Comparison of ENCODE assay signal across 10 cellular contexts in the genomic region with DNA sequence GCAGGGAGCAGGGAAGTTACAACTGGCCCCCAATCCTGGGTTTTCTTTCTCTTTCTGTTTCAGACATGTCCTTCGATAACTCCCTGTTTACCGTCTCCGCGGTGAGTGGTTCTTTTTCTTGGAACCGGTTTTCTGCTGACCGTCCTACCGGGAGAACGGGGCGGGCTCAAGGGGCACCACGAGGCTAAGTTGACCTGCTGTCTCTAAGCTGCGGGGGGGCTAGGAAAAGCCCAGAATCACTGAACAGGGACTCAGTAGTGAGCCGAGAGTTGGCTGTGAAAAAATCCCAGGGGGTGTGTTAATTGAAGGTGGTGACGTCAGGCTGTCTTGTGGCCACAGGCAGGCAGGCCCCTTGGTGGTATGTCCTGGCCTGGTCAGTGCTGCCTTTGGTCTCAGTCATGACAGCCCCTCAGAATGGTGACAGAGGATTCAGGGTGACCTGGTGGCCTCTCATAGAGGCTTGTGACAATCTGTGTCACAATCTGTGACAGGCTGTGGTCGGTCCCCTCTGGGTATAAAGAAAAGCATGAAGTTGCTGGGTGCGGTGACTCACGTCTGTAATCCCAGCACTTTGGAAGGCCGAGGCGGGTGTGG. TPM values are rescaled to one million over a fixed set of nuclear protein-coding genes. Genes with fewer than 3 reads are reported as not detected.
DNase-seq lines count a peak whose midpoint lies in the region; ATAC-seq, FAIRE-seq and TF ChIP-seq lines count a peak whose summit lies in the region.
"Had no signal": no experiment of that assay in that cellular context is flagged by ENCODE, and none has a peak within 500 bp of the region (broad histone marks: within the 10 kb centered on the region; RNA-seq: fewer than 3 reads in every experiment).

No MANE protein-coding gene starts in this region.

- no peaks in the 10 kb centered on the region for H3K27me3 ChIP-seq in testis

- POLR2A ChIA-PET in activated CD4-positive, alpha-beta T cell treated with anti-CD3 and anti-CD28 coated beads for 36 hours (lab: Charles Lee), result interaction anchor here (1.7 kb wide), 1 partner anchor 27 kb away, joined by 8 read pairs; a partner anchor contains a TSS

- peaks cover 14% of the 10 kb centered on the region for H3K4me1 Mint-ChIP-seq in activated T-helper 2 cell treated with anti-CD3 and anti-CD28 coated beads, Interferon-gamma antibody, Interleukin-2, Interleukin-4, amounts not matched to agents 10 μg/mL and 5 μg/mL and 100 μg/mL, durations not matched to agents 14 hours and 24 hours and 36 hours (ENCODE audit: low read depth)
- H3K4me1 Mint-ChIP-seq in endothelial cell (ENCODE audit: unreplicated experiment), result peaks cover 4% of the 10 kb centered on the region
- peaks cover 13% of the 10 kb centered on the region for H3K4me1 Mint-ChIP-seq in activated CD4-positive, alpha-beta T cell treated with anti-CD3 and anti-CD28 coated beads for 36 hours

- TF ChIP-seq POLR2A in testis (IDR thresholded peaks at IDR 0.05), result no peak

- no peak overlapping the region for H3K4me3 Mint-ChIP-seq in activated T-helper 2 cell treated with anti-CD3 and anti-CD28 coated beads, Interferon-gamma antibody, Interleukin-2, Interleukin-4, amounts not matched to agents 10 μg/mL and 5 μg/mL and 100 μg/mL, durations not matched to agents 14 hours and 24 hours and 36 hours (ENCODE audit: low read depth)
- no peak overlapping the region for H3K4me3 Mint-ChIP-seq in endothelial cell (ENCODE audit: unreplicated experiment)
- no peak overlapping the region for H3K4me3 Mint-ChIP-seq in activated CD4-positive, alpha-beta T cell treated with anti-CD3 and anti-CD28 coated beads for 36 hours

- H3K9me3 Mint-ChIP-seq in activated T-helper 2 cell treated with anti-CD3 and anti-CD28 coated beads, Interferon-gamma antibody, Interleukin-2, Interleukin-4, amounts not matched to agents 10 μg/mL and 5 μg/mL and 100 μg/mL, durations not matched to agents 14 hours and 24 hours and 36 hours, result no peaks in the 10 kb centered on the region
- H3K9me3 Mint-ChIP-seq in endothelial cell (ENCODE audit: unreplicated experiment), result no peaks in the 10 kb centered on the region
- H3K9me3 Mint-ChIP-seq in activated CD4-positive, alpha-beta T cell treated with anti-CD3 and anti-CD28 coated beads for 36 hours (ENCODE audit: low read depth), result no peaks in the 10 kb centered on the region

- no peaks in the 10 kb centered on the region for H3K9me3 ChIP-seq in kidney (ENCODE audit: control insufficient read depth in 1 of 2, low read length in 2 of 2)
- H3K9me3 ChIP-seq in testis, result no peaks in the 10 kb centered on the region

- no peaks in the 10 kb centered on the region for H3K27me3 Mint-ChIP-seq in activated T-helper 2 cell treated with anti-CD3 and anti-CD28 coated beads, Interferon-gamma antibody, Interleukin-2, Interleukin-4, amounts not matched to agents 10 μg/mL and 5 μg/mL and 100 μg/mL, durations not matched to agents 14 hours and 24 hours and 36 hours (ENCODE audit: low read depth)
- H3K27me3 Mint-ChIP-seq in endothelial cell (ENCODE audit: unreplicated experiment), result peaks cover 7% of the 10 kb centered on the region
- no peaks in the 10 kb centered on the region for H3K27me3 Mint-ChIP-seq in activated CD4-positive, alpha-beta T cell treated with anti-CD3 and anti-CD28 coated beads for 36 hours

- intact Hi-C loops in activated T-helper 2 cell treated with anti-CD3 and anti-CD28 coated beads, Interferon-gamma antibody, Interleukin-2, Interleukin-4, amounts not matched to agents 10 μg/mL and 5 μg/mL and 100 μg/mL, durations not matched to agents 14 hours and 24 hours and 36 hours (cut with micrococcal nuclease), result no loop called here
- intact Hi-C loops in kidney (cut with DNase I) (no loop called here), testis (cut with DNase I; ENCODE audit: low total_unique reads) (loop anchor here (5.0 kb wide), 1 partner anchor 146 kb away; a partner anchor contains a TSS)
- intact Hi-C loops in activated CD4-positive, alpha-beta T cell treated with anti-CD3 and anti-CD28 coated beads for 36 hours (cut with DNase I, micrococcal nuclease), result no loop called here

- peak overlapping the region; percentile 40 to 67 for H3K27ac ChIP-seq in kidney (ENCODE audit: low read depth in 2 of 2, low read length in 2 of 2)
- no peak overlapping the region for H3K27ac ChIP-seq in testis

- peak overlapping the region in 1 of 2 donors; percentile 65 for H3K9ac ChIP-seq in kidney (ENCODE audit: low read length in 2 of 2)

- DNase-seq in NCI-H2227 (lab: John Stamatoyannopoulos, UW; ENCODE audit: unreplicated experiment) (peak; percentile 11), NCI-H2227 treated with DMSO at 0.1 percent for 48 hours (lab: John Stamatoyannopoulos, UW) (no peak), kidney (peak; percentile 81), testis (peak; percentile 56), endothelial cell (ENCODE audit: low spot score) (no peak)
- DNase-seq in activated T-helper 2 cell treated with anti-CD3 and anti-CD28 coated beads, Interferon-gamma antibody, Interleukin-2, Interleukin-4, amounts not matched to agents 10 μg/mL and 5 μg/mL and 100 μg/mL, durations not matched to agents 14 hours and 24 hours and 36 hours (ENCODE audit: low spot score), result no peak
- no peak for DNase-seq in stimulated activated CD4-positive, alpha-beta T cell treated with anti-CD3 and anti-CD28 coated beads, Interleukin-2, amount 100 ng/mL, for 48 hours
- DNase-seq in activated CD4-positive, alpha-beta T cell treated with anti-CD3 and anti-CD28 coated beads for 36 hours, result no peak
- DNase-seq: NCI-H1930 had no signal

- TF ChIP-seq CTCF in kidney (IDR thresholded peaks at IDR 0.05; ENCODE audit: borderline replicate concordance, extremely low read depth, insufficient read depth) (no peak), testis (IDR thresholded peaks at IDR 0.05) (no peak), endothelial cell (IDR thresholded peaks at IDR 0.05; ENCODE audit: unreplicated experiment) (no peak)

- H3K4me1 ChIP-seq in kidney (ENCODE audit: control insufficient read depth in 1 of 2, insufficient read depth in 1 of 2, low read depth in 1 of 2, low read length in 2 of 2), result peaks cover 2 to 3% of the 10 kb centered on the region in 2 donors
- H3K4me1 ChIP-seq in testis, result no peaks in the 10 kb centered on the region

- H3K4me3 ChIP-seq in kidney (ENCODE audit: low read length in 2 of 2) (peak overlapping the region in 1 of 2 donors; percentile 41), testis (no peak overlapping the region)

- 67 to 75% methylated on average over 15 to 18 of the region's 18 CpGs for WGBS in testis, 2 donors

- ATAC-seq in activated CD4-positive, alpha-beta T cell treated with anti-CD3 and anti-CD28 coated beads for 36 hours, result no peak

- H3K36me3 ChIP-seq in kidney (ENCODE audit: control insufficient read depth in 1 of 2, insufficient read depth in 2 of 2, low read length in 2 of 2), result no peaks in the 10 kb centered on the region
- no peaks in the 10 kb centered on the region for H3K36me3 ChIP-seq in testis (ENCODE audit: low read depth, missing control alignments)

- no peaks in the 10 kb centered on the region for H3K36me3 Mint-ChIP-seq in activated T-helper 2 cell treated with anti-CD3 and anti-CD28 coated beads, Interferon-gamma antibody, Interleukin-2, Interleukin-4, amounts not matched to agents 10 μg/mL and 5 μg/mL and 100 μg/mL, durations not matched to agents 14 hours and 24 hours and 36 hours (ENCODE audit: low read depth)
- no peaks in the 10 kb centered on the region for H3K36me3 Mint-ChIP-seq in endothelial cell (ENCODE audit: low read depth, unreplicated experiment)
- no peaks in the 10 kb centered on the region for H3K36me3 Mint-ChIP-seq in activated CD4-positive, alpha-beta T cell treated with anti-CD3 and anti-CD28 coated beads for 36 hours (ENCODE audit: low read depth)

- CTCF ChIA-PET in activated CD4-positive, alpha-beta T cell treated with anti-CD3 and anti-CD28 coated beads for 36 hours (lab: Charles Lee), result interaction anchor here (0.8 to 8.8 kb wide), 13 partner anchors 8 to 259 kb away, joined by 3 to 70 read pairs (median 10); a partner anchor contains a TSS

- H3K27ac Mint-ChIP-seq in activated T-helper 2 cell treated with anti-CD3 and anti-CD28 coated beads, Interferon-gamma antibody, Interleukin-2, Interleukin-4, amounts not matched to agents 10 μg/mL and 5 μg/mL and 100 μg/mL, durations not matched to agents 14 hours and 24 hours and 36 hours, result peak overlapping the region; percentile 28
- no peak overlapping the region for H3K27ac Mint-ChIP-seq in endothelial cell (ENCODE audit: unreplicated experiment)
- H3K27ac Mint-ChIP-seq in activated CD4-positive, alpha-beta T cell treated with anti-CD3 and anti-CD28 coated beads for 36 hours, result no peak overlapping the region

- FAIRE-seq in kidney (lab: Jason Lieb, UNC), result no peak

RNA-seq across cellular contexts. Expression of a gene that starts 8.1 kb away (rescaled TPM):
- total RNA-seq in activated T-helper 2 cell treated with anti-CD3 and anti-CD28 coated beads, Interferon-gamma antibody, Interleukin-2, Interleukin-4, amounts not matched to agents 10 μg/mL and 5 μg/mL and 100 μg/mL, durations not matched to agents 14 hours and 24 hours and 36 hours, result 87.5 and 89.3 TPM in 2 replicates
- 41.2 TPM for total RNA-seq in kidney
- 21.9 TPM for polyA plus RNA-seq in kidney (ENCODE audit: insufficient read depth, low read depth, low replicate concordance)
- total RNA-seq in testis, result 10 to 100 TPM; 79.5 to 82.4 TPM
- polyA plus RNA-seq in testis (ENCODE audit: insufficient read depth, low read depth, low replicate concordance), result 110 TPM
- total RNA-seq in endothelial cell (ENCODE audit: unreplicated experiment), result 63.2 TPM
- 10 to 100 TPM; 82.3 to 96.8 TPM for total RNA-seq in activated CD4-positive, alpha-beta T cell treated with anti-CD3 and anti-CD28 coated beads for 36 hours

RNA-seq across cellular contexts. Expression of a gene that starts 15.0 kb away (rescaled TPM):
- total RNA-seq in activated T-helper 2 cell treated with anti-CD3 and anti-CD28 coated beads, Interferon-gamma antibody, Interleukin-2, Interleukin-4, amounts not matched to agents 10 μg/mL and 5 μg/mL and 100 μg/mL, durations not matched to agents 14 hours and 24 hours and 36 hours, result 3.9 and 4.3 TPM in 2 replicates
- total RNA-seq in kidney (3.3 TPM), testis (10 to 100 TPM; 17.4 to 21.0 TPM), endothelial cell (ENCODE audit: unreplicated experiment) (not detected)
- polyA plus RNA-seq in kidney (ENCODE audit: insufficient read depth, low read depth, low replicate concordance) (2.4 TPM), testis (ENCODE audit: insufficient read depth, low read depth, low replicate concordance) (19.3 TPM)
- 1 to 10 TPM; 2.7 to 3.6 TPM for total RNA-seq in activated CD4-positive, alpha-beta T cell treated with anti-CD3 and anti-CD28 coated beads for 36 hours
- total RNA-seq: A673 had no signal

RNA-seq across cellular contexts. Expression of a gene that starts 27.2 kb away (rescaled TPM):
- 16.7 and 17.9 TPM in 2 replicates for total RNA-seq in activated T-helper 2 cell treated with anti-CD3 and anti-CD28 coated beads, Interferon-gamma antibody, Interleukin-2, Interleukin-4, amounts not matched to agents 10 μg/mL and 5 μg/mL and 100 μg/mL, durations not matched to agents 14 hours and 24 hours and 36 hours
- 36.0 TPM for total RNA-seq in kidney
- polyA plus RNA-seq in kidney (ENCODE audit: insufficient read depth, low read depth, low replicate concordance), result 60.6 TPM
- 10 to 100 TPM; 34.0 to 59.3 TPM for total RNA-seq in testis
- polyA plus RNA-seq in testis (ENCODE audit: insufficient read depth, low read depth, low replicate concordance), result 30.2 TPM
- 22.1 TPM for total RNA-seq in endothelial cell (ENCODE audit: unreplicated experiment)
- 10 to 100 TPM in 1 of 2 experiments, 1 to 10 TPM in 1; 8.7 to 15.3 TPM for total RNA-seq in activated CD4-positive, alpha-beta T cell treated with anti-CD3 and anti-CD28 coated beads for 36 hours

Comparison
In these comparisons a context has a peak if more than half of its experiments do, and no peak if none do; other contexts are left out.
1. DNase-seq: peak in NCI-H2227 (single experiment), kidney (single experiment) and testis (single experiment); none in NCI-H2227 treated with DMSO at 0.1 percent for 48 hours (single experiment), activated T-helper 2 cell treated with anti-CD3 and anti-CD28 coated beads, Interferon-gamma antibody, Interleukin-2, Interleukin-4, amounts not matched to agents 10 μg/mL and 5 μg/mL and 100 μg/mL, durations not matched to agents 14 hours and 24 hours and 36 hours (single experiment), endothelial cell (single experiment), stimulated activated CD4-positive, alpha-beta T cell treated with anti-CD3 and anti-CD28 coated beads, Interleukin-2, amount 100 ng/mL, for 48 hours (0 of 2) and activated CD4-positive, alpha-beta T cell treated with anti-CD3 and anti-CD28 coated beads for 36 hours (single experiment).
2. H3K27ac ChIP-seq: peak in kidney (2 of 2); none in testis (0 of 2).